9 cellular contexts compared by ENCODE assay signal in genomic region chr1:32362474-32363313, GRCh38. TPM values are rescaled to one million over a fixed set of nuclear protein-coding genes. Genes with fewer than 3 reads are reported as not detected.
A peak's percentile ranks its signal among the peaks of the same experiment; 100 is the strongest.
DNase-seq lines count a peak whose midpoint lies in the region; ATAC-seq and TF ChIP-seq lines count a peak whose summit lies in the region.
"Had no signal": no experiment of that assay in that cellular context is flagged by ENCODE, and none has a peak within 500 bp of the region (broad histone marks: within the 10 kb centered on the region; RNA-seq: fewer than 3 reads in every experiment).

TSS of gene FAM229A (minus strand) at chr1:32362485. CDS start at chr1:32362091, 394 bp downstream.
TSS of gene TSSK3 (plus strand) at chr1:32362539. CDS start at chr1:32362702, 163 bp downstream.

- no peak for ATAC-seq in lower lobe of right lung

- H3K36me3 ChIP-seq in colonic mucosa (peaks cover 12% of the 10 kb centered on the region), lower lobe of right lung (peaks cover 38% of the 10 kb centered on the region), thymus (ENCODE audit: control insufficient read depth, insufficient read depth) (peaks cover 33% of the 10 kb centered on the region)

- H3K9me3 ChIP-seq in colonic mucosa (no peaks in the 10 kb centered on the region), lower lobe of right lung (no peaks in the 10 kb centered on the region), thymus (ENCODE audit: control insufficient read depth) (no peaks in the 10 kb centered on the region)

- H3K4me1 Mint-ChIP-seq in activated CD4-positive, alpha-beta T cell treated with anti-CD3 and anti-CD28 coated beads, Interleukin-2, amount 10 ng/mL, durations not matched to agents 24 days and 14 days = peaks cover 17% of the 10 kb centered on the region

- WGBS in thymus = 88% methylated on average over 17 of the region's 17 CpGs

- H3K4me1 ChIP-seq in colonic mucosa (peaks cover 4% of the 10 kb centered on the region), lower lobe of right lung (peaks cover 15% of the 10 kb centered on the region), thymus (ENCODE audit: control insufficient read depth, insufficient read depth, low read length) (peaks cover 11% of the 10 kb centered on the region)

- no peak within 1 kb of the TSS for H3K27ac ChIP-seq in colonic mucosa
- H3K27ac ChIP-seq in lower lobe of right lung = peak within 1 kb of the TSS; percentile 39
- H3K27ac ChIP-seq in thymus (ENCODE audit: low read depth) = no peak within 1 kb of the TSS
- H3K27ac ChIP-seq: KMS-11 had no signal

- intact Hi-C loops in activated CD4-positive, alpha-beta T cell treated with anti-CD3 and anti-CD28 coated beads, Interleukin-2, amount 10 ng/mL, durations not matched to agents 24 days and 14 days (cut with micrococcal nuclease) = no loop called here
- intact Hi-C loops in colonic mucosa (cut with DNase I) = no loop called here
- intact Hi-C loops in lower lobe of right lung (cut with DNase I) = no loop called here

- TF ChIP-seq CTCF in colonic mucosa (IDR thresholded peaks at IDR 0.05) = no peak
- TF ChIP-seq CTCF in lower lobe of right lung (IDR thresholded peaks at IDR 0.05) = no peak

- no peaks in the 10 kb centered on the region for H3K9me3 Mint-ChIP-seq in activated CD4-positive, alpha-beta T cell treated with anti-CD3 and anti-CD28 coated beads, Interleukin-2, amount 10 ng/mL, durations not matched to agents 24 days and 14 days

- DNase-seq in activated CD4-positive, alpha-beta T cell treated with anti-CD3 and anti-CD28 coated beads, Interleukin-2, amount 10 ng/mL, durations not matched to agents 24 days and 14 days = no peak
- DNase-seq in activated CD4-positive, alpha-beta T cell treated with anti-CD3 and anti-CD28 coated beads, Interleukin-2, amount 50 U/mL, for 1 hour = no peak
- DNase-seq in colonic mucosa = no peak
- DNase-seq in lower lobe of right lung = no peak
- no peak for DNase-seq in GM03348 (ENCODE audit: low spot score)
- DNase-seq in putamen (ENCODE audit: low spot score) = no peak
- no peak for DNase-seq in DMS114 treated with DMSO at 0.1 percent for 48 hours (lab: John Stamatoyannopoulos, UW; ENCODE audit: unreplicated experiment)

- H3K27me3 Mint-ChIP-seq in activated CD4-positive, alpha-beta T cell treated with anti-CD3 and anti-CD28 coated beads, Interleukin-2, amount 10 ng/mL, durations not matched to agents 24 days and 14 days = peaks cover 10% of the 10 kb centered on the region

- H3K36me3 Mint-ChIP-seq in activated CD4-positive, alpha-beta T cell treated with anti-CD3 and anti-CD28 coated beads, Interleukin-2, amount 10 ng/mL, durations not matched to agents 24 days and 14 days (ENCODE audit: low read depth) = peaks cover 40% of the 10 kb centered on the region

- H3K27me3 ChIP-seq in colonic mucosa (no peaks in the 10 kb centered on the region), lower lobe of right lung (ENCODE audit: low read depth) (no peaks in the 10 kb centered on the region), thymus (ENCODE audit: control insufficient read depth, insufficient read depth) (peaks cover 10% of the 10 kb centered on the region)

- H3K4me3 Mint-ChIP-seq in activated CD4-positive, alpha-beta T cell treated with anti-CD3 and anti-CD28 coated beads, Interleukin-2, amount 10 ng/mL, durations not matched to agents 24 days and 14 days = peak within 1 kb of the TSS; percentile 34

- no peak within 1 kb of the TSS for H3K27ac Mint-ChIP-seq in activated CD4-positive, alpha-beta T cell treated with anti-CD3 and anti-CD28 coated beads, Interleukin-2, amount 10 ng/mL, durations not matched to agents 24 days and 14 days

- H3K9ac ChIP-seq in colonic mucosa (ENCODE audit: low read depth in 2 of 2, low read length in 2 of 2) = peak within 1 kb of the TSS; percentile 28 to 66
- H3K9ac ChIP-seq: KMS-11 had no signal

- H3K4me3 ChIP-seq in colonic mucosa = peak within 1 kb of the TSS; percentile 47
- H3K4me3 ChIP-seq in lower lobe of right lung = peak within 1 kb of the TSS; percentile 44
- peak within 1 kb of the TSS; percentile 40 for H3K4me3 ChIP-seq in thymus (ENCODE audit: low read length)

RNA-seq across cellular contexts. Expression of gene FAM229A, which starts in this region (rescaled TPM):
- 4.2 and 4.4 TPM in 2 replicates for total RNA-seq in activated CD4-positive, alpha-beta T cell treated with anti-CD3 and anti-CD28 coated beads, Interleukin-2, amount 10 ng/mL, durations not matched to agents 24 days and 14 days
- total RNA-seq in colonic mucosa = 1 to 10 TPM; 5.6 to 8.0 TPM
- total RNA-seq in lower lobe of right lung = 9.7 TPM
- polyA plus RNA-seq in thymus = 14.6 TPM

RNA-seq across cellular contexts. Expression of gene TSSK3, which starts in this region (rescaled TPM):
- 1.0 and 2.3 TPM in 2 replicates for total RNA-seq in activated CD4-positive, alpha-beta T cell treated with anti-CD3 and anti-CD28 coated beads, Interleukin-2, amount 10 ng/mL, durations not matched to agents 24 days and 14 days
- under 1 TPM; 0.61 to 0.99 TPM for total RNA-seq in colonic mucosa
- 2.1 TPM for total RNA-seq in lower lobe of right lung
- polyA plus RNA-seq in thymus = 2.6 TPM
